8 cellular contexts compared by ENCODE assay signal in the genomic region with DNA sequence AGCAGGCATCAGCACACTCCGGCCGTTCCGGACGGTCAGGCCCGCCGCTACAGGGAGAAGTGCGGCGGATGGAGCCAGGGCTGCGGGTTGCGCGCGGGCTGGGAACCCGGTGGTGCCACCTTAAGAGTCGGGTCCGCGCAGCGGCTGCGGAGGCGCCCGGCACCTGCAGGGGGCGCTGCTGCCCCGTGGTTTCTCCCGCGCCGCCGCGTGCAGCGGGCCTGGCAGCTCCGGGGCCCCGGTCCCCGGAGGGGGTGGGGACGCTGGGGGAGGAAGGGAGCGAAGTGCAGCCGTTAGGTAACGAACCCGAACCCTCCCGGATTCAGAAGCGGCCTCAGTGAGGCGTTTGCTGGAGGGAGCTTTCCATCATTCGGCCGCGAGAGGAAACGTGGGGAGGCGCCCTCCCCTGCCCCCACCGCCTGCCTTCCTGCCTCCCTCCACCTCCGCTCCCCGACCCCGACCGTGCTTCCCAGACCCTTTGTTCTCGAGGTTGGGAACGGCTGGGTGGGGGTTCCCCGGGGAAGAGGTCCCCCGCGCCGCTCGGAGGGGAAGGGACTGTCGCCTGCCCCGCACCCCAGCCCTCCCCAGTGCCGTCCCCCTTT. TPM values are rescaled to one million over a fixed set of nuclear protein-coding genes. Genes with fewer than 3 reads are reported as not detected.
DNase-seq lines count a peak whose midpoint lies in the region; ATAC-seq and TF ChIP-seq lines count a peak whose summit lies in the region.

No MANE protein-coding gene starts in this region.

- H3K27ac Mint-ChIP-seq in activated CD4-positive, alpha-beta T cell treated with anti-CD3 and anti-CD28 coated beads, Interleukin-2, amount 10 ng/mL, durations not matched to agents 24 days and 14 days = no peak overlapping the region

- CTCF ChIA-PET in AG04450 (lab: Charles Lee) = interaction anchor here (0.5 to 3.5 kb wide), 39 partner anchors 10 to 1488 kb away, joined by 3 to 55 read pairs (median 3); a partner anchor contains a TSS

- H3K4me3 ChIP-seq in AG04450 (ENCODE audit: low read depth, low read length) (peak overlapping the region; percentile 85), left lung (peak overlapping the region; percentile 62 to 76)

- peaks cover 3% of the 10 kb centered on the region for H3K36me3 Mint-ChIP-seq in activated CD4-positive, alpha-beta T cell treated with anti-CD3 and anti-CD28 coated beads, Interleukin-2, amount 10 ng/mL, durations not matched to agents 24 days and 14 days (ENCODE audit: low read depth)

- ATAC-seq in GM18517 (IDR thresholded peaks at IDR 0.05; ENCODE audit: unreplicated experiment) (peak; percentile 58), HG03025 (IDR thresholded peaks at IDR 0.05; ENCODE audit: low FRiP score, unreplicated experiment) (peak; percentile 75), left lung (peak; percentile 93)

- intact Hi-C loops in activated CD4-positive, alpha-beta T cell treated with anti-CD3 and anti-CD28 coated beads, Interleukin-2, amount 10 ng/mL, durations not matched to agents 24 days and 14 days (cut with micrococcal nuclease) = loop anchor here (1.0 to 10.0 kb wide), 9 partner anchors 39 to 1602 kb away; a partner anchor contains a TSS
- intact Hi-C loops in left lung (cut with DNase I) = loop anchor here in 1 of 2 donors (10.0 kb wide), 2 partner anchors 211 to 1499 kb away; no protein-coding TSS in a partner anchor

- POLR2A ChIA-PET in AG04450 (lab: Yijun Ruan, JAX) = interaction anchor here (0.6 to 3.3 kb wide), 6 partner anchors 20 to 314 kb away, joined by 5 to 10 read pairs (median 7); a partner anchor contains a TSS

- no peaks in the 10 kb centered on the region for H3K36me3 ChIP-seq in left lung

- peaks cover 19% of the 10 kb centered on the region for H3K9me3 ChIP-seq in AG04450 (ENCODE audit: control insufficient read depth, insufficient read depth, low read length)
- no peaks in the 10 kb centered on the region for H3K9me3 ChIP-seq in left lung

- H3K27me3 Mint-ChIP-seq in activated CD4-positive, alpha-beta T cell treated with anti-CD3 and anti-CD28 coated beads, Interleukin-2, amount 10 ng/mL, durations not matched to agents 24 days and 14 days = peaks cover 73% of the 10 kb centered on the region

- H3K27ac ChIP-seq in AG04450 (ENCODE audit: low read depth, low read length) = peak overlapping the region; percentile 31
- H3K27ac ChIP-seq in left lung = peak overlapping the region; percentile 50 to 62

- peaks cover 0 to 51% of the 10 kb centered on the region in 2 donors for H3K4me1 ChIP-seq in left lung

- H3K27me3 ChIP-seq in AG04450 (ENCODE audit: control insufficient read depth, insufficient read depth, low read length) (no peaks in the 10 kb centered on the region), left lung (peaks cover 9 to 74% of the 10 kb centered on the region in 2 donors)

- peak overlapping the region; percentile 89 for H3K4me3 Mint-ChIP-seq in activated CD4-positive, alpha-beta T cell treated with anti-CD3 and anti-CD28 coated beads, Interleukin-2, amount 10 ng/mL, durations not matched to agents 24 days and 14 days

- DNase-seq in AG04450 (ENCODE audit: low read depth, low spot score) = no peak
- DNase-seq in NCI-H2171 (lab: John Stamatoyannopoulos, UW) = peak; percentile 69
- peak; percentile 97 for DNase-seq in activated CD4-positive, alpha-beta T cell treated with anti-CD3 and anti-CD28 coated beads, Interleukin-2, amount 10 ng/mL, durations not matched to agents 24 days and 14 days
- DNase-seq in cortex of kidney (lab: John Stamatoyannopoulos, UW) = peak; percentile 45
- DNase-seq in left lung = peak; percentile 86 to 97
- peak; percentile 89 to 95 for DNase-seq in stimulated activated CD4-positive, alpha-beta T cell treated with anti-CD3 and anti-CD28 coated beads, Interleukin-2, amount 100 ng/mL, for 48 hours

- TF ChIP-seq CTCF in AG04450 (IDR thresholded peaks at IDR 0.05; ENCODE audit: low read depth, low read length) (peak; percentile 78), left lung (IDR thresholded peaks at IDR 0.05) (peak; percentile 98 to 99)

- peaks cover 3% of the 10 kb centered on the region for H3K9me3 Mint-ChIP-seq in activated CD4-positive, alpha-beta T cell treated with anti-CD3 and anti-CD28 coated beads, Interleukin-2, amount 10 ng/mL, durations not matched to agents 24 days and 14 days

- H3K4me1 Mint-ChIP-seq in activated CD4-positive, alpha-beta T cell treated with anti-CD3 and anti-CD28 coated beads, Interleukin-2, amount 10 ng/mL, durations not matched to agents 24 days and 14 days = peaks cover 17% of the 10 kb centered on the region

RNA-seq across cellular contexts. Expression of a gene that starts 29.7 kb away (rescaled TPM):
- 0.62 and 0.63 TPM in 2 replicates for polyA plus RNA-seq in AG04450 (2011; rRNA removed)
- polyA minus RNA-seq in AG04450 (2011; rRNA and poly(A)+ RNA removed) = 0.83 and 0.87 TPM in 2 replicates
- total RNA-seq in activated CD4-positive, alpha-beta T cell treated with anti-CD3 and anti-CD28 coated beads, Interleukin-2, amount 10 ng/mL, durations not matched to agents 24 days and 14 days = 0.02 and 0.16 TPM in 2 replicates
- 1 to 10 TPM; 1.2 to 1.9 TPM for total RNA-seq in left lung

RNA-seq across cellular contexts. Expression of a gene that starts 38.2 kb away (rescaled TPM):
- polyA plus RNA-seq in AG04450 (2011; rRNA removed) = 35.3 and 41.0 TPM in 2 replicates
- 60.7 and 83.6 TPM in 2 replicates for polyA minus RNA-seq in AG04450 (2011; rRNA and poly(A)+ RNA removed)
- 40.2 and 42.0 TPM in 2 replicates for total RNA-seq in activated CD4-positive, alpha-beta T cell treated with anti-CD3 and anti-CD28 coated beads, Interleukin-2, amount 10 ng/mL, durations not matched to agents 24 days and 14 days
- 10 to 100 TPM; 39.9 to 43.2 TPM for total RNA-seq in left lung
